Comparison of ENCODE assay signal across 19 cellular contexts in the genomic region with DNA sequence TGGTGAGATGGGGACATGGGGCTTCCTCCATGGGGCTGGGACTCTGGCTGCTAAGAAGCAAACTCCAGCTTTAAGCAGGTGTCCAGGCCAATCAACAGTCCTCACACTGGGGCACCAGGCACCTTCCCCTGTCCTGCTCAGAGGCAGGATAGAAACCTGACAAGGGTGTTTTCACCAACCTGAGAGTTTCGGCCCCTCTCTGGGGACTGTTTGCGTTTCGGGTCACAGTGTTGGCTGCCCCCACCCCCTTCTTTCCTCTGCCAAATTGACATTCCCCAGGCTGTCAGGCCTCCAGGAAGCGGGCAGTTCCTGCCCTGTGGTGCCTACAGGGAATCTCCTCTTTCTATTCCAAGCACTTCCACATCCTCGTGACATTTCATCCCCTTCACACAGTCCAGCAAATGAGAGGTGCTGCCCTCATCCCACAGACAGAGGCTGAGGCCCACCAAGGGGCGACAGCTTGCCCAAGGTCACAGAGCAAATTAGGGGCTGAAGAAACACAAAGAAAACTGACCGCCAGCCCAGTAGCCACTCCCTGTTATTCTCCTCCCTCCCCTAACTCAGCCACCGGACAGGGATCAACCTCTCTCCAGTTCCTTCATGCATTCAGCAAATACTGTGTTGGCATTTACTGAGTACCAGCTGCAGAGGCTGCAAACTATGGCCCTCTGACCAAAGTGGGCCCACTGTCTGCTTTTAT. TPM values are rescaled to one million over a fixed set of nuclear protein-coding genes. Genes with fewer than 3 reads are reported as not detected.
DNase-seq lines count a peak whose midpoint lies in the region; ATAC-seq, FAIRE-seq and TF ChIP-seq lines count a peak whose summit lies in the region.
"Had no signal": no experiment of that assay in that cellular context is flagged by ENCODE, and none has a peak within 500 bp of the region (broad histone marks: within the 10 kb centered on the region; RNA-seq: fewer than 3 reads in every experiment).

No MANE protein-coding gene starts in this region.

- H2BK5ac ChIP-seq in mesenchymal stem cell (ENCODE audit: low read depth, low read length, poor library complexity, severe bottlenecking): no peak overlapping the region

- no peak overlapping the region for H2BK120ac ChIP-seq in mesenchymal stem cell (ENCODE audit: low read depth, low read length)

- H4K20me1 ChIP-seq in GM12878 (ENCODE audit: control insufficient read depth, insufficient read depth): no peaks in the 10 kb centered on the region

- H3K27ac ChIP-seq in GM12878 (ENCODE audit: control insufficient read depth, insufficient read depth) (no peak overlapping the region), left ventricle myocardium inferior (replicated peaks) (peak overlapping the region; percentile 44), mesenchymal stem cell (ENCODE audit: low read length, poor library complexity, severe bottlenecking) (no peak overlapping the region), small intestine (ENCODE audit: low read depth in 1 of 2, low read length in 1 of 2) (no peak overlapping the region)
- H3K27ac ChIP-seq: GM23248 had no signal

- H3K4ac ChIP-seq in mesenchymal stem cell (ENCODE audit: low read depth in 1 of 2, low read length in 2 of 2): no peak overlapping the region

- CTCF ChIA-PET in GM12878 (lab: Yijun Ruan, JAX): no interaction called here

- no peak for TF ChIP-seq RAD21 in GM12878 (IDR thresholded peaks at IDR 0.05; ENCODE audit: insufficient read depth, low read depth, low read length)

- no peak overlapping the region for H3K4me3 Mint-ChIP-seq in type B pancreatic cell
- H3K4me3 Mint-ChIP-seq: activated CD4-positive, alpha-beta memory T cell treated with anti-CD3 and anti-CD28 coated beads, Interleukin-2, amount 10 ng/mL, durations not matched to agents 7 days and 5 days; stimulated activated naive CD8-positive, alpha-beta T cell treated with anti-CD3 and anti-CD28 coated beads, Interleukin-15, amount 100 ng/mL, for 72 hours; T-helper 1 cell treated with Interleukin-12 subunit alpha and Interleukin-12 subunit beta and Interleukin-4 antibody, amounts not matched to agents 30 μg/mL and 1 μg/mL, for 36 hours; WTC11 had no signal

- WGBS in GM12878 (ENCODE audit: insufficient coverage, insufficient replicate concordance, low lambda C conversion rate, missing lambda C conversion rate): 32% methylated on average over 8 of the region's 8 CpGs
- 22% methylated on average over 8 of the region's 8 CpGs for WGBS in mesenchymal stem cell
- WGBS in small intestine, 3 donors: 55 to 80% (median 65%) methylated on average over 8 of the region's 8 CpGs

- H3K18ac ChIP-seq in mesenchymal stem cell (ENCODE audit: low read depth in 1 of 2, low read length in 2 of 2): peak overlapping the region in 1 of 2 experiments; percentile 5

- peak overlapping the region in 1 of 2 experiments; percentile 42 for H3K23ac ChIP-seq in mesenchymal stem cell (ENCODE audit: low read length in 2 of 2)

- RAD21 ChIA-PET in GM12878 (lab: Charles Lee; ENCODE audit: unreplicated experiment): no interaction called here

- H2BK15ac ChIP-seq in mesenchymal stem cell (ENCODE audit: low read depth, poor library complexity, severe bottlenecking): no peak overlapping the region

- H3K4me2 ChIP-seq in GM12878 (ENCODE audit: control insufficient read depth, insufficient read depth) (no peak overlapping the region), mesenchymal stem cell (ENCODE audit: low read length, poor library complexity, severe bottlenecking) (no peak overlapping the region)

- H3K79me2 ChIP-seq in GM12878 (ENCODE audit: control insufficient read depth, insufficient read depth, low read length): no peaks in the 10 kb centered on the region

- H3K4me1 ChIP-seq in GM12878 (ENCODE audit: control insufficient read depth, insufficient read depth, low read length): no peaks in the 10 kb centered on the region
- peaks cover 27% of the 10 kb centered on the region for H3K4me1 ChIP-seq in left ventricle myocardium inferior
- peaks cover 6% of the 10 kb centered on the region for H3K4me1 ChIP-seq in mesenchymal stem cell (ENCODE audit: control insufficient read depth, insufficient read depth, low read depth, low read length)
- H3K4me1 ChIP-seq in small intestine (ENCODE audit: control insufficient read depth in 2 of 2, insufficient read depth in 1 of 2, low read depth in 1 of 2, low read length in 1 of 2): no peaks in the 10 kb centered on the region
- H3K4me1 ChIP-seq: BE2C had no signal

- H4K91ac ChIP-seq in mesenchymal stem cell (ENCODE audit: low read length): no peak overlapping the region

- H3K27ac Mint-ChIP-seq in type B pancreatic cell: peak overlapping the region; percentile 5
- H3K27ac Mint-ChIP-seq: activated CD4-positive, alpha-beta memory T cell treated with anti-CD3 and anti-CD28 coated beads, Interleukin-2, amount 10 ng/mL, durations not matched to agents 7 days and 5 days; stimulated activated naive CD8-positive, alpha-beta T cell treated with anti-CD3 and anti-CD28 coated beads, Interleukin-15, amount 100 ng/mL, for 72 hours; T-helper 1 cell treated with Interleukin-12 subunit alpha and Interleukin-12 subunit beta and Interleukin-4 antibody, amounts not matched to agents 30 μg/mL and 1 μg/mL, for 36 hours; WTC11 had no signal

- in situ Hi-C loops in GM12878 (cut with MboI): no loop called here

- H2AFZ ChIP-seq in GM12878 (ENCODE audit: control insufficient read depth, low read depth, low read length) (no peak overlapping the region), mesenchymal stem cell (ENCODE audit: low read depth, low read length) (peak overlapping the region; percentile 91)
- H2AFZ ChIP-seq: GM23248 had no signal

- ATAC-seq in GM12878 (peak; percentile 82), HG03280 (IDR thresholded peaks at IDR 0.05; ENCODE audit: unreplicated experiment) (no peak)
- ATAC-seq: stimulated activated naive CD8-positive, alpha-beta T cell treated with anti-CD3 and anti-CD28 coated beads, Interleukin-15, amount 100 ng/mL, for 72 hours had no signal

- no TSS peak for BruUV-seq in GM12878 (replicated peaks; lab: Mats Ljungman, UMichigan)

- POLR2A ChIA-PET in GM12878 (lab: Charles Lee): no interaction called here

- intact Hi-C loops in GM12878 (cut with micrococcal nuclease; ENCODE audit: unreplicated experiment) (no loop called here), left ventricle myocardium inferior (cut with micrococcal nuclease) (no loop called here)

- H3K4me1 Mint-ChIP-seq in type B pancreatic cell (ENCODE audit: unreplicated experiment): peaks cover 12% of the 10 kb centered on the region
- H3K4me1 Mint-ChIP-seq: activated CD4-positive, alpha-beta memory T cell treated with anti-CD3 and anti-CD28 coated beads, Interleukin-2, amount 10 ng/mL, durations not matched to agents 7 days and 5 days; stimulated activated naive CD8-positive, alpha-beta T cell treated with anti-CD3 and anti-CD28 coated beads, Interleukin-15, amount 100 ng/mL, for 72 hours had no signal

- no peak overlapping the region for H2AK5ac ChIP-seq in mesenchymal stem cell (ENCODE audit: low read length, severe bottlenecking)

- no peaks in the 10 kb centered on the region for H3K27me3 Mint-ChIP-seq in type B pancreatic cell
- H3K27me3 Mint-ChIP-seq: activated CD4-positive, alpha-beta memory T cell treated with anti-CD3 and anti-CD28 coated beads, Interleukin-2, amount 10 ng/mL, durations not matched to agents 7 days and 5 days; stimulated activated naive CD8-positive, alpha-beta T cell treated with anti-CD3 and anti-CD28 coated beads, Interleukin-15, amount 100 ng/mL, for 72 hours had no signal

- H3K36me3 ChIP-seq in GM12878 (ENCODE audit: control insufficient read depth in 2 of 2, insufficient read depth in 2 of 2, low read length in 1 of 2) (no peaks in the 10 kb centered on the region), left ventricle myocardium inferior (no peaks in the 10 kb centered on the region), mesenchymal stem cell (ENCODE audit: control insufficient read depth in 1 of 2, insufficient read depth in 2 of 2, low read depth in 1 of 2, low read length in 2 of 2) (no peaks in the 10 kb centered on the region), small intestine (ENCODE audit: control insufficient read depth in 2 of 2, insufficient read depth in 2 of 2, low read length in 2 of 2) (no peaks in the 10 kb centered on the region)
- H3K36me3 ChIP-seq: BE2C, upper lobe of left lung had no signal

- no peaks in the 10 kb centered on the region for H3K79me1 ChIP-seq in mesenchymal stem cell (replicated peaks; ENCODE audit: low read length, poor library complexity, severe bottlenecking)

- SMC1A ChIA-PET in GM12878 (lab: Charles Lee; ENCODE audit: uncharacterized antibody, unreplicated experiment): no interaction called here

- TF ChIP-seq CTCF in GM12878 (IDR thresholded peaks at IDR 0.05 in 2 of 3, conservative IDR thresholded peaks at IDR 0.05 in 1 of 3; ENCODE audit: control insufficient read depth in 2 of 3, extremely low read depth in 1 of 3, insufficient read depth in 1 of 3, low read depth in 3 of 3, low read length in 3 of 3): no peak
- no peak for TF ChIP-seq CTCF in left ventricle myocardium inferior (IDR thresholded peaks at IDR 0.05; ENCODE audit: borderline replicate concordance)
- TF ChIP-seq CTCF in type B pancreatic cell (conservative IDR thresholded peaks at IDR 0.05): no peak

- H2BK12ac ChIP-seq in mesenchymal stem cell (ENCODE audit: low read length in 2 of 2): peak overlapping the region in 1 of 2 experiments; percentile 49

- H3K9me3 Mint-ChIP-seq in type B pancreatic cell: no peaks in the 10 kb centered on the region
- H3K9me3 Mint-ChIP-seq: activated CD4-positive, alpha-beta memory T cell treated with anti-CD3 and anti-CD28 coated beads, Interleukin-2, amount 10 ng/mL, durations not matched to agents 7 days and 5 days; stimulated activated naive CD8-positive, alpha-beta T cell treated with anti-CD3 and anti-CD28 coated beads, Interleukin-15, amount 100 ng/mL, for 72 hours; T-helper 1 cell treated with Interleukin-12 subunit alpha and Interleukin-12 subunit beta and Interleukin-4 antibody, amounts not matched to agents 30 μg/mL and 1 μg/mL, for 36 hours; WTC11 had no signal

- H3K27me3 ChIP-seq in GM12878 (replicated peaks in 1 of 2; ENCODE audit: control insufficient read depth in 2 of 2, insufficient read depth in 2 of 2, low read length in 1 of 2) (no peaks in the 10 kb centered on the region), left ventricle myocardium inferior (ENCODE audit: low read depth) (no peaks in the 10 kb centered on the region), mesenchymal stem cell (ENCODE audit: control insufficient read depth in 1 of 2, insufficient read depth in 1 of 2, low read length in 2 of 2) (peaks cover 0 to 19% of the 10 kb centered on the region in 2 experiments), small intestine (ENCODE audit: control insufficient read depth in 2 of 2, insufficient read depth in 2 of 2, low read length in 2 of 2) (no peaks in the 10 kb centered on the region)
- H3K27me3 ChIP-seq: BE2C, upper lobe of left lung had no signal

- H3K9ac ChIP-seq in GM12878 (ENCODE audit: control insufficient read depth, insufficient read depth, low read length) (no peak overlapping the region), mesenchymal stem cell (ENCODE audit: low read length) (no peak overlapping the region)
- H3K9ac ChIP-seq: GM23248 had no signal

- TF ChIP-seq POLR2A in GM12878 (IDR thresholded peaks at IDR 0.05; ENCODE audit: low read depth, low read length): no peak

- no peak for FAIRE-seq in GM12878 (lab: Jason Lieb, UNC)
- FAIRE-seq in small intestine (lab: Jason Lieb, UNC): no peak
- FAIRE-seq: keratinocyte had no signal

- peak overlapping the region; percentile 66 for H4K8ac ChIP-seq in mesenchymal stem cell (ENCODE audit: low read length)

- no peaks in the 10 kb centered on the region for H3K36me3 Mint-ChIP-seq in type B pancreatic cell
- H3K36me3 Mint-ChIP-seq: WTC11 had no signal

- no peaks in the 10 kb centered on the region for H3K9me3 ChIP-seq in GM12878 (replicated peaks; ENCODE audit: control insufficient read depth, insufficient read depth, low read length)
- no peaks in the 10 kb centered on the region for H3K9me3 ChIP-seq in left ventricle myocardium inferior (replicated peaks)
- H3K9me3 ChIP-seq in mesenchymal stem cell (ENCODE audit: control insufficient read depth, low read length): no peaks in the 10 kb centered on the region
- H3K9me3 ChIP-seq in small intestine (ENCODE audit: control insufficient read depth, low read depth): no peaks in the 10 kb centered on the region
- H3K9me3 ChIP-seq: BE2C, upper lobe of left lung had no signal

- DNase-seq in GM12878 (ENCODE audit: low read depth, low spot score) (no peak), left ventricle myocardium inferior (no peak), mesenchymal stem cell (peak; percentile 3), type B pancreatic cell (ENCODE audit: extremely low spot score, unreplicated experiment) (no peak), small intestine (no peak)
- no peak for DNase-seq in stimulated activated CD4-positive, alpha-beta T cell treated with anti-CD3 and anti-CD28 coated beads, Interleukin-4, amount 100 ng/mL, for 1 hour
- DNase-seq: activated CD4-positive, alpha-beta memory T cell treated with anti-CD3 and anti-CD28 coated beads, Interleukin-2, amount 10 ng/mL, durations not matched to agents 7 days and 5 days; activated naive CD4-positive, alpha-beta T cell treated with Interleukin-2 at 50 U/mL for 16 hours; activated T-cell treated with anti-CD3 and anti-CD28 coated beads, Interleukin-2, amount 50 U/mL, for 1 hour; BE2C; GM23248; NCI-H1105 treated with DMSO at 0.1 percent for 48 hours; NCI-H2171 treated with DMSO at 0.1 percent for 48 hours; stimulated activated naive CD8-positive, alpha-beta T cell treated with anti-CD3 and anti-CD28 coated beads, Interleukin-15, amount 100 ng/mL, for 72 hours; upper lobe of left lung had no signal

- TF ChIP-seq EP300 in GM12878 (IDR thresholded peaks at IDR 0.05; ENCODE audit: borderline replicate concordance in 1 of 2, control insufficient read depth in 1 of 2, low read depth in 2 of 2, low read length in 2 of 2): no peak

- H3K4me3 ChIP-seq in GM12878 (no peak overlapping the region), left ventricle myocardium inferior (peak overlapping the region; percentile 6), mesenchymal stem cell (ENCODE audit: insufficient read depth in 1 of 2, low read depth in 1 of 2, low read length in 2 of 2) (no peak overlapping the region), small intestine (ENCODE audit: low read depth in 1 of 2, low read length in 2 of 2) (no peak overlapping the region)
- H3K4me3 ChIP-seq: GM23248, upper lobe of left lung had no signal

- no peak overlapping the region for H3K14ac ChIP-seq in mesenchymal stem cell (ENCODE audit: low read length in 2 of 2)

RNA-seq across cellular contexts. Expression of a gene that starts 38.0 kb away (rescaled TPM):
- total RNA-seq in GM12878 (2013; cell fraction: nucleolus; rRNA removed): 0.24 and 0.40 TPM in 2 replicates
- total RNA-seq in GM12878 (2014; rRNA removed) (not detected in 2 replicates), GM12878 (2014; rRNA removed; fragmentation: Illumina TruSeq; extraction: Trizol) (not detected in 2 replicates), GM12878 (2021) (0.13 and 0.56 TPM in 2 replicates), left ventricle myocardium inferior (64.1 TPM), type B pancreatic cell (ENCODE audit: low replicate concordance) (33.2 and 46.3 TPM in 2 replicates)
- polyA plus RNA-seq in GM12878 (2011; ENCODE audit: low read depth): not detected
- polyA plus RNA-seq in GM12878 (2011; rRNA removed) (not detected in 2 replicates), GM12878 (2014; fragmentation: Illumina TruSeq; extraction: Trizol) (not detected in 2 replicates), GM12878 (2014; fragmentation: Nextera tagmentation; extraction: Ambion mirVana) (not detected), GM12878 (2014; rRNA removed) (0.10 TPM in 1 of 2 replicates, not detected in the other), GM12878 (2016; fragmentation: Nextera tagmentation; extraction: Ambion mirVana) (under 1 TPM in 1 of 2 experiments, not detected in 1; 0.08 TPM), small intestine (10 to 100 TPM; 38.2 to 67.3 (median 47.2) TPM)
- 0.02 and 0.04 TPM in 2 replicates for polyA plus RNA-seq in GM12878 (2011; cell fraction: cytosol; rRNA removed)
- not detected in 2 replicates for polyA plus RNA-seq in GM12878 (2011; cell fraction: nucleus; rRNA removed)
- polyA plus RNA-seq in GM12878 (2012): 0.10 TPM in 1 of 2 replicates, not detected in the other
- polyA minus RNA-seq in GM12878 (2011; rRNA and poly(A)+ RNA removed): not detected in 2 replicates
- 0.62 and 0.67 TPM in 2 replicates for polyA minus RNA-seq in GM12878 (2011; cell fraction: cytosol; rRNA and poly(A)+ RNA removed)
- 0.10 TPM in 1 of 2 replicates, not detected in the other for polyA minus RNA-seq in GM12878 (2011; cell fraction: nucleus; rRNA and poly(A)+ RNA removed)
- 13.9 TPM for polyA plus RNA-seq in mesenchymal stem cell (2013, experiment 1 of 2)
- 13.9 TPM for polyA plus RNA-seq in mesenchymal stem cell (2013, experiment 2 of 2)

Comparison
In these comparisons a context has a peak if more than half of its experiments do, and no peak if none do; other contexts are left out.
1. RNA of a gene that starts 38.0 kb away (total RNA-seq): 64.1 TPM in left ventricle myocardium inferior (single experiment) and 33.2 to 46.3 TPM in type B pancreatic cell; 0.13 to 0.56 TPM in GM12878; every median in the first group is over 10 times any median in the second.